Comparison of ENCODE assay signal across 2 cellular contexts in genomic region chr17:72396121-72396520, GRCh38.
TF ChIP-seq lines count a peak whose summit lies in the region.

No MANE protein-coding gene starts in this region.

TF ChIP-seq in HepG2, 621 proteins besides CTCF, POLR2A, EP300 and RAD21:
- no peak for TF ChIP-seq HMGA1 (CRISPR knock-in tag; conservative IDR thresholded peaks at IDR 0.05)
- TF ChIP-seq FOXO4 (CRISPR knock-in tag; conservative IDR thresholded peaks at IDR 0.05): 0 out of 2 replicates have a peak, but pooled peaks have one; percentile 43
- TF ChIP-seq NCOA2 (CRISPR knock-in tag; IDR thresholded peaks at IDR 0.05): 0 out of 2 replicates have a peak, but pooled peaks have one; percentile 14
- TF ChIP-seq ZNF550 (CRISPR knock-in tag; IDR thresholded peaks at IDR 0.05; ENCODE audit: borderline replicate concordance): no peak
- TF ChIP-seq LCORL (IDR thresholded peaks at IDR 0.05): no peak
- 0 out of 2 replicates have a peak, but pooled peaks have one; percentile 2 for TF ChIP-seq LCORL (CRISPR knock-in tag; IDR thresholded peaks at IDR 0.05)
- peak; percentile 95 for TF ChIP-seq ZNF12 (CRISPR knock-in tag; IDR thresholded peaks at IDR 0.05)
- TF ChIP-seq RBAK (CRISPR knock-in tag; IDR thresholded peaks at IDR 0.05): peak; percentile 96
- TF ChIP-seq ZMYM3 (CRISPR knock-in tag; IDR thresholded peaks at IDR 0.05): 0 out of 2 replicates have a peak, but pooled peaks have one; percentile 31

TF ChIP-seq in GM12878, 131 proteins besides CTCF, POLR2A, EP300 and RAD21:
- no peak for TF ChIP-seq BMI1 (IDR thresholded peaks at IDR 0.05; ENCODE audit: borderline replicate concordance)
- no peak for TF ChIP-seq SPI1 (IDR thresholded peaks at IDR 0.05; ENCODE audit: borderline replicate concordance, insufficient read depth, low read depth, low read length)
- TF ChIP-seq HSF1 (IDR thresholded peaks at IDR 0.05; ENCODE audit: low read depth, low read length): no peak
- TF ChIP-seq PAX5 (IDR thresholded peaks at IDR 0.05; ENCODE audit: borderline replicate concordance, low read depth, low read length): no peak
- no peak for TF ChIP-seq IRF4 (IDR thresholded peaks at IDR 0.05; ENCODE audit: low read depth, low read length)
- TF ChIP-seq RUNX3 (IDR thresholded peaks at IDR 0.05; ENCODE audit: low read length): peak; percentile 26
- TF ChIP-seq IKZF2 (IDR thresholded peaks at IDR 0.05): no peak
- peak; percentile 68; the same call in 1 of the 2 replicates for TF ChIP-seq ZNF24 (IDR thresholded peaks at IDR 0.05)
TF ChIP-seq in GM12878: peak in this region for 2.
